In the genomic region with DNA sequence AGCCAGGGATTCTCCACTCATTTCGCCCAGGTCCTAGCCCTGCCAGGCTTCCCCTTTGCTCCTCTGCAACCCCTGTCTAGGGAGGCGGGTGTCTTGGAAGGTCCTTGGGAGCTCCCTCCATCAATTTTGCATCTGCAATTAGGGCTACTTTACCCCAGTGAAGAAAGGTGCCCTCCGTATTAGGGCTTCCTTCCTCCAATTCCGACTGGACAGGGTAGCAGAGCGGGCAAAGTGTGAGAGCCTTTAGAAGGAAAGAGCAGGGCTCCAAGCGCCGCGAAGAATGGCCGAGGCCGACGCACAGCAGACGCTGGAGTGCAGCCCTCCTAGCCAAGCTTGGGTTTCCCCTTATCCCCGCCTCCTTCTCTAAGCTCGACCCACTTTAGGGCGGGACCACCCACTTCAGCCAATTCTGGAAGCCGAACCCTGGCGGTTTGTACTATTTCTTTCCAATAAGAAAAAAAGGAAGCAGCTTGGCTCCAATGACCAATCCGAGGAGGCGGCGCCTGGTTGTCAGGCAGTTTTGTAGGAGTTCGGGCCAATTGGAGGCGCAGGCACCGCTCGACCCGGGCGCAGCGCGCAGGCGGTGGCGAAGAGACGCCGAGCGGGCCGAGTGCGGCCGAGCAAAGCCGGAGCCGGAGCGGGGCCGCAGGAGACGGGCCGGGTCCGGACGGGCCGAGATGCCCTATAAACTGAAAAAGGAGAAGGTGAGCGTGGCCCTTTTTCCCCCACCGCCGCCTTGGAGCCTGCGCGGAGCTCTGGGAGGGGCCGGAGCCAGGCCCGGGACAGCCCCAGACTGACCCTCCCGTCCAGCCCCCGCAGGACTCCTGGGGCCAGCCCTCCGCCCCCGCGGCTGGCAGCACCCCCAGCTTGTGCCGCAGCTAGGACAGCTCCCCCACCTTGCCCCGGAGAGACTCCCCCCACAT, we compare ENCODE assay signal across 8 cellular contexts. TPM values are rescaled to one million over a fixed set of nuclear protein-coding genes. Genes with fewer than 3 reads are reported as not detected.
DNase-seq lines count a peak whose midpoint lies in the region; ATAC-seq, FAIRE-seq and TF ChIP-seq lines count a peak whose summit lies in the region.

A gene (plus strand): TSS at position 570 of the 923 bp plus-strand sequence. CDS start 108 bp downstream, at position 678.

- H3K27ac ChIP-seq in right atrium auricular region: peak within 1 kb of the TSS; percentile 78 to 87
- H3K27ac ChIP-seq in psoas muscle: peak within 1 kb of the TSS; percentile 87

- peaks cover under 1% of the 10 kb centered on the region for H3K36me3 ChIP-seq in right atrium auricular region
- peaks cover 0 to 8% of the 10 kb centered on the region in 2 donors for H3K36me3 ChIP-seq in psoas muscle (ENCODE audit: insufficient read depth in 1 of 2, low read depth in 1 of 2)

- intact Hi-C loops in T-helper 2 cell treated with Interferon-gamma antibody and Interleukin-4, amounts not matched to agents 100 ng/mL and 5 ng/mL, for 36 hours (cut with micrococcal nuclease): loop anchor here (1.0 to 2.0 kb wide), 3 partner anchors 30 to 69 kb away; a partner anchor contains a TSS
- intact Hi-C loops in psoas muscle (cut with DNase I): no loop called here

- H3K4me1 ChIP-seq in right atrium auricular region: peaks cover 0 to 58% of the 10 kb centered on the region in 2 donors
- peaks cover 39% of the 10 kb centered on the region for H3K4me1 ChIP-seq in psoas muscle

- FAIRE-seq in urothelium cell line (lab: Jason Lieb, UNC): no peak

- DNase-seq in NCI-H187 treated with DMSO at 0.1 percent for 48 hours (lab: John Stamatoyannopoulos, UW): peak; percentile 97
- DNase-seq in anterior cingulate cortex (lab: John Stamatoyannopoulos, UW): peak; percentile 68 to 100 (median 96)
- peak; percentile 99 for DNase-seq in right atrium auricular region (ENCODE audit: low spot score)
- DNase-seq in psoas muscle: peak; percentile 97 to 99
- DNase-seq in urothelium cell line (ENCODE audit: low spot score): peak; percentile 98

- H3K9me3 ChIP-seq in right atrium auricular region (no peaks in the 10 kb centered on the region), psoas muscle (no peaks in the 10 kb centered on the region)

- TF ChIP-seq CTCF in right atrium auricular region (IDR thresholded peaks at IDR 0.05): no peak
- no peak for TF ChIP-seq CTCF in psoas muscle (IDR thresholded peaks at IDR 0.05)

- H3K4me3 ChIP-seq in right atrium auricular region (peak within 1 kb of the TSS; percentile 67 to 95), psoas muscle (peak within 1 kb of the TSS; percentile 88)

- WGBS in psoas muscle, 3 donors: 0 to 1% (median 0%) methylated on average over 50 to 59 of the region's 59 CpGs

- H3K27me3 ChIP-seq in right atrium auricular region (no peaks in the 10 kb centered on the region), psoas muscle (ENCODE audit: insufficient read depth in 3 of 3, low read length in 2 of 3) (no peaks in the 10 kb centered on the region)

- ATAC-seq in GM18499 (IDR thresholded peaks at IDR 0.05; ENCODE audit: insufficient read depth, unreplicated experiment) (peak; percentile 89), HG02943 (IDR thresholded peaks at IDR 0.05; ENCODE audit: low read depth, unreplicated experiment) (peak; percentile 91), psoas muscle (peak; percentile 94 to 97 (median 95))

RNA-seq across cellular contexts. Expression of the gene that starts here (rescaled TPM):
- 52.6 and 56.1 TPM in 2 replicates for total RNA-seq in T-helper 2 cell treated with Interferon-gamma antibody and Interleukin-4, amounts not matched to agents 100 ng/mL and 5 ng/mL, for 36 hours
- total RNA-seq in right atrium auricular region (10 to 100 TPM; 32.8 to 41.1 TPM), psoas muscle (10 to 100 TPM; 25.9 to 36.4 (median 31.0) TPM)
- 10 to 100 TPM; 25.6 to 46.7 (median 27.1) TPM for polyA plus RNA-seq in psoas muscle

Comparison
In these comparisons a context has a peak if more than half of its experiments do, and no peak if none do; other contexts are left out.
1. Peak in every context shown above with its lines: DNase-seq, ATAC-seq, H3K4me3 ChIP-seq and H3K27ac ChIP-seq.